ENCODE assay signal across 7 cellular contexts in the genomic region with DNA sequence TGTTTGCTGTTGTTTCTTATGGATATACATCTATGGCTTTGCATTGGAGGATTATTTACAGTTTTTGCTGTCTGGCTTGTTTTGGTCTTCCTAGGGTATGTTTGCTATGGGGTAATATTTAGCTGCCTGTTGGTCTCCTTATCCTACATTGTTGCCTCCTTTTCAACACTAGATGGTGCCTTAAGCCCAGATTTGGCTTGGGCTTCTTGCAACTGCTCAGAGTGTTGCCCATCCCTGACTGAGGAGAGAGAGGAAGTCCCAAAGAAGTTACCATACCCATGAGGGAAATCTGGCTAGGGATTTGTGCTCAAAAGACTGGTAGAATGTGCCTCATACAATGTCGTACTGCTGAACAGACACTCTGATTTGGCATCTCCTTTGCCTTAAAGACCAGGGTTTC.
DNase-seq lines count a peak whose midpoint lies in the region; ATAC-seq lines count a peak whose summit lies in the region.

No MANE protein-coding gene starts in this region.

- DNase-seq in GM04504 (ENCODE audit: low read depth) (peak; percentile 3), RPMI8226 (peak; percentile 8), iPS-NIHi7 (ENCODE audit: extremely low spot score) (peak; percentile 72)

- ATAC-seq in HG03354 (IDR thresholded peaks at IDR 0.05; ENCODE audit: poor library complexity, severe bottlenecking, unreplicated experiment) (peak; percentile 66), GM21723 (IDR thresholded peaks at IDR 0.05; ENCODE audit: unreplicated experiment) (no peak), GM19452 (IDR thresholded peaks at IDR 0.05; ENCODE audit: unreplicated experiment) (no peak), HG03469 (IDR thresholded peaks at IDR 0.05; ENCODE audit: unreplicated experiment) (no peak)

Comparison
In these comparisons a context has a peak if more than half of its experiments do, and no peak if none do; other contexts are left out.
1. DNase-seq: peak in every context shown above with its lines; median percentile 72 in iPS-NIHi7; 8 in RPMI8226; 3 in GM04504.